Comparison of ENCODE assay signal across 20 cellular contexts in the genomic region with DNA sequence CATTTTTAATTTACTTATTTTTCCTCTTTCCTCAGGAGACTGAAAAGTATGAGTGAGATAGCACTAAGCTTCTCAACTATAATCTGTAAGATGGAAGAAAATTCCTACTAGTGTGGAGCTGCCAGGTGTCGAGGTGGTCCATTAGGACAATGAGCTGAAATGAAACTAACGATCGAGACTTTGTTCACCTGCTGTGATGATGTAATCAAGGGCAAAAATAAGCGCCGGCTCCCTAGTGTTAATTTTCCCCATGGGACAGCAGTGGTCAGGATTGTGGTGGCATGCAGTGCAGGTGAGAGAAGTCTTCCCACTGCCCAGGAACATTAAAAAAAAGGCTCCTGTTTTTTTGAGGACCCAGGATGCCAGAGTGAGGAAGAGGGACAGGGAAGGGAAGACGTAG.
A peak's percentile ranks its signal among the peaks of the same experiment; 100 is the strongest.
DNase-seq lines count a peak whose midpoint lies in the region; ATAC-seq and TF ChIP-seq lines count a peak whose summit lies in the region.
"Had no signal": no experiment of that assay in that cellular context is flagged by ENCODE, and none has a peak within 500 bp of the region (broad histone marks: within the 10 kb centered on the region; RNA-seq: fewer than 3 reads in every experiment).

No MANE protein-coding gene starts in this region.

- no peaks in the 10 kb centered on the region for H3K9me2 ChIP-seq in GM23338 (ENCODE audit: insufficient read depth)

- no peak for TF ChIP-seq POLR2A in esophagus muscularis mucosa (IDR thresholded peaks at IDR 0.05; ENCODE audit: low read depth)

- H3K9me3 ChIP-seq in endocrine pancreas (ENCODE audit: control insufficient read depth, low read length) (no peaks in the 10 kb centered on the region), esophagus muscularis mucosa (no peaks in the 10 kb centered on the region)
- H3K9me3 ChIP-seq: BLaER1 treated with 17β-estradiol and CSF1 and Interleukin-3, amounts not matched to agents 10 nM and 100 nM; SJCRH30 had no signal

- TF ChIP-seq CTCF in GM23338 (conservative IDR thresholded peaks at IDR 0.05; ENCODE audit: low read depth in 2 of 2) (no peak), esophagus muscularis mucosa (IDR thresholded peaks at IDR 0.05) (no peak)

- no peaks in the 10 kb centered on the region for H3K79me2 ChIP-seq in GM23338 (replicated peaks; ENCODE audit: insufficient read depth)

- no peak overlapping the region for H3K4me3 Mint-ChIP-seq in GM23338
- no peak overlapping the region for H3K4me3 Mint-ChIP-seq in activated T-helper 1 cell treated with anti-CD3 and anti-CD28 coated beads, Interleukin-12 subunit alpha, Interleukin-12 subunit beta, Interleukin-2, Interleukin-4 antibody, amounts not matched to agents 30 ng/mL and 10 ng/mL and 1 ng/mL, durations not matched to agents 14 hours and 24 hours and 36 hours
- H3K4me3 Mint-ChIP-seq: CD8-positive, alpha-beta memory T cell; IgD-negative memory B cell had no signal

- H2AFZ ChIP-seq in GM23338 = no peak overlapping the region

- intact Hi-C loops in activated T-helper 1 cell treated with anti-CD3 and anti-CD28 coated beads, Interleukin-12 subunit alpha, Interleukin-12 subunit beta, Interleukin-2, Interleukin-4 antibody, amounts not matched to agents 30 ng/mL and 10 ng/mL and 1 ng/mL, durations not matched to agents 14 hours and 24 hours and 36 hours (cut with micrococcal nuclease) = no loop called here
- intact Hi-C loops in esophagus muscularis mucosa (cut with DNase I) = no loop called here

- no peak for ATAC-seq in GM23338
- ATAC-seq: A549 had no signal

- H4K20me1 ChIP-seq in GM23338 (replicated peaks; ENCODE audit: insufficient read depth) = no peaks in the 10 kb centered on the region
- H4K20me1 ChIP-seq: BLaER1 treated with 17β-estradiol and CSF1 and Interleukin-3, amounts not matched to agents 10 nM and 100 nM had no signal

- no peaks in the 10 kb centered on the region for H3K27me3 ChIP-seq in GM23338 (ENCODE audit: insufficient read depth)
- no peaks in the 10 kb centered on the region for H3K27me3 ChIP-seq in endocrine pancreas (ENCODE audit: control insufficient read depth, insufficient read depth, low read length)
- H3K27me3 ChIP-seq in esophagus muscularis mucosa = no peaks in the 10 kb centered on the region
- H3K27me3 ChIP-seq: BLaER1 treated with 17β-estradiol and CSF1 and Interleukin-3, amounts not matched to agents 10 nM and 100 nM; SJCRH30 had no signal

- no peaks in the 10 kb centered on the region; the same call in 1 of the 2 replicates for H3K36me3 ChIP-seq in GM23338 (ENCODE audit: insufficient read depth)
- H3K36me3 ChIP-seq in endocrine pancreas (ENCODE audit: control insufficient read depth, insufficient read depth, low read length) = no peaks in the 10 kb centered on the region
- no peaks in the 10 kb centered on the region for H3K36me3 ChIP-seq in esophagus muscularis mucosa
- H3K36me3 ChIP-seq: BLaER1 treated with 17β-estradiol and CSF1 and Interleukin-3, amounts not matched to agents 10 nM and 100 nM; SJCRH30 had no signal

- WGBS in esophagus muscularis mucosa = 70% methylated on average over 6 of the region's 6 CpGs

- no peak overlapping the region for H3K9ac ChIP-seq in endocrine pancreas (ENCODE audit: control insufficient read depth, insufficient read depth, low read length)
- H3K9ac ChIP-seq: BLaER1 treated with 17β-estradiol and CSF1 and Interleukin-3, amounts not matched to agents 10 nM and 100 nM had no signal

- H3K4me1 ChIP-seq in GM23338 (ENCODE audit: insufficient read depth) (peaks cover 38% of the 10 kb centered on the region), endocrine pancreas (ENCODE audit: control insufficient read depth, insufficient read depth, low read length) (no peaks in the 10 kb centered on the region), esophagus muscularis mucosa (no peaks in the 10 kb centered on the region)
- H3K4me1 ChIP-seq: A549; BLaER1 treated with 17β-estradiol and CSF1 and Interleukin-3, amounts not matched to agents 10 nM and 100 nM; SJCRH30 had no signal

- H3K27ac ChIP-seq in GM23338 (ENCODE audit: low read depth) (no peak overlapping the region), esophagus muscularis mucosa (replicated peaks in 1 of 4) (no peak overlapping the region)
- H3K27ac ChIP-seq: A549; BLaER1 treated with 17β-estradiol and CSF1 and Interleukin-3, amounts not matched to agents 10 nM and 100 nM; SJCRH30 had no signal

- peak overlapping the region; percentile 18; the same call in 1 of the 2 replicates for H3K27ac Mint-ChIP-seq in GM23338
- H3K27ac Mint-ChIP-seq in activated T-helper 1 cell treated with anti-CD3 and anti-CD28 coated beads, Interleukin-12 subunit alpha, Interleukin-12 subunit beta, Interleukin-2, Interleukin-4 antibody, amounts not matched to agents 30 ng/mL and 10 ng/mL and 1 ng/mL, durations not matched to agents 14 hours and 24 hours and 36 hours = no peak overlapping the region
- H3K27ac Mint-ChIP-seq: CD8-positive, alpha-beta memory T cell; IgD-negative memory B cell had no signal

- no peaks in the 10 kb centered on the region for H3F3A ChIP-seq in GM23338 (replicated peaks; ENCODE audit: low read depth)

- peaks cover 37% of the 10 kb centered on the region for H3K4me1 Mint-ChIP-seq in GM23338
- no peaks in the 10 kb centered on the region for H3K4me1 Mint-ChIP-seq in activated T-helper 1 cell treated with anti-CD3 and anti-CD28 coated beads, Interleukin-12 subunit alpha, Interleukin-12 subunit beta, Interleukin-2, Interleukin-4 antibody, amounts not matched to agents 30 ng/mL and 10 ng/mL and 1 ng/mL, durations not matched to agents 14 hours and 24 hours and 36 hours (ENCODE audit: low read depth)
- H3K4me1 Mint-ChIP-seq: CD8-positive, alpha-beta memory T cell; IgD-negative memory B cell had no signal

- H3K27me3 Mint-ChIP-seq in GM23338 (ENCODE audit: insufficient read depth, low read depth, poor library complexity) = peaks cover 2% of the 10 kb centered on the region
- H3K27me3 Mint-ChIP-seq in activated T-helper 1 cell treated with anti-CD3 and anti-CD28 coated beads, Interleukin-12 subunit alpha, Interleukin-12 subunit beta, Interleukin-2, Interleukin-4 antibody, amounts not matched to agents 30 ng/mL and 10 ng/mL and 1 ng/mL, durations not matched to agents 14 hours and 24 hours and 36 hours (ENCODE audit: insufficient read depth) = no peaks in the 10 kb centered on the region
- H3K27me3 Mint-ChIP-seq: CD8-positive, alpha-beta memory T cell; IgD-negative memory B cell had no signal

- peaks cover 20% of the 10 kb centered on the region for H3K36me3 Mint-ChIP-seq in GM23338 (ENCODE audit: low read depth)
- no peaks in the 10 kb centered on the region for H3K36me3 Mint-ChIP-seq in activated T-helper 1 cell treated with anti-CD3 and anti-CD28 coated beads, Interleukin-12 subunit alpha, Interleukin-12 subunit beta, Interleukin-2, Interleukin-4 antibody, amounts not matched to agents 30 ng/mL and 10 ng/mL and 1 ng/mL, durations not matched to agents 14 hours and 24 hours and 36 hours (ENCODE audit: low read depth)
- H3K36me3 Mint-ChIP-seq: CD8-positive, alpha-beta memory T cell; IgD-negative memory B cell had no signal

- peak; percentile 32 for DNase-seq in COLO668 (lab: John Stamatoyannopoulos, UW; ENCODE audit: unreplicated experiment)
- no peak for DNase-seq in GM23338 (ENCODE audit: low spot score)
- DNase-seq in NCI-H69 (lab: John Stamatoyannopoulos, UW) = peak; percentile 69
- DNase-seq in SIG-M5 treated with dmso at 0.1 percent for 504 hours (lab: John Stamatoyannopoulos, UW; ENCODE audit: unreplicated experiment) = no peak
- DNase-seq in activated T-helper 1 cell treated with anti-CD3 and anti-CD28 coated beads, Interleukin-12 subunit alpha, Interleukin-12 subunit beta, Interleukin-2, Interleukin-4 antibody, amounts not matched to agents 30 ng/mL and 10 ng/mL and 1 ng/mL, durations not matched to agents 14 hours and 24 hours and 36 hours (ENCODE audit: low spot score) = no peak
- DNase-seq in activated effector memory CD4-positive, alpha-beta T cell treated with anti-CD3 and anti-CD28 coated beads, Interleukin-2, amount 50 U/mL, for 16 hours = no peak
- no peak for DNase-seq in esophagus muscularis mucosa (ENCODE audit: extremely low spot score)
- DNase-seq: CD8-positive, alpha-beta memory T cell; DMS153; HCEC 1CT; NCI-H1417 treated with DMSO at 0.1 percent for 48 hours; NCI-H2081 treated with DMSO at 0.1 percent for 48 hours; NCI-H345; NCI-H526 treated with DMSO at 0.1 percent for 48 hours; SJCRH30; T-helper 2 cell had no signal

- H3K4me3 ChIP-seq in GM23338 (no peak overlapping the region), endocrine pancreas (ENCODE audit: control insufficient read depth, insufficient read depth, low read length) (peak overlapping the region; percentile 48), esophagus muscularis mucosa (no peak overlapping the region)
- H3K4me3 ChIP-seq: A549; BLaER1 treated with 17β-estradiol and CSF1 and Interleukin-3, amounts not matched to agents 10 nM and 100 nM; SJCRH30 had no signal

- H3K9me3 Mint-ChIP-seq in GM23338 = peaks cover 12% of the 10 kb centered on the region
- no peaks in the 10 kb centered on the region for H3K9me3 Mint-ChIP-seq in activated T-helper 1 cell treated with anti-CD3 and anti-CD28 coated beads, Interleukin-12 subunit alpha, Interleukin-12 subunit beta, Interleukin-2, Interleukin-4 antibody, amounts not matched to agents 30 ng/mL and 10 ng/mL and 1 ng/mL, durations not matched to agents 14 hours and 24 hours and 36 hours

- no peak overlapping the region for H3K4me2 ChIP-seq in GM23338
- H3K4me2 ChIP-seq: A549; BLaER1 treated with 17β-estradiol and CSF1 and Interleukin-3, amounts not matched to agents 10 nM and 100 nM had no signal

- no peak for TF ChIP-seq EP300 in esophagus muscularis mucosa (IDR thresholded peaks at IDR 0.05)

TF ChIP-seq in GM23338, 12 proteins besides CTCF, POLR2A, EP300 and RAD21 (continues in another document):
- TF ChIP-seq STAT1 (IDR thresholded peaks at IDR 0.05; ENCODE audit: unreplicated experiment) (no peak), EZH2 (IDR thresholded peaks at IDR 0.05; ENCODE audit: low read depth, unreplicated experiment) (no peak), CREB1 (CRISPR knock-in tag; IDR thresholded peaks at IDR 0.05; ENCODE audit: low read depth) (no peak), ZNF331 (CRISPR knock-in tag; IDR thresholded peaks at IDR 0.05; ENCODE audit: low read depth) (no peak), EZH2phosphoT487 (IDR thresholded peaks at IDR 0.05; ENCODE audit: unreplicated experiment) (no peak), JUNB (IDR thresholded peaks at IDR 0.05; ENCODE audit: unreplicated experiment) (no peak)

Comparison
In these comparisons a context has a peak if more than half of its experiments do, and no peak if none do; other contexts are left out.
1. DNase-seq: peak in COLO668 (single experiment) and NCI-H69 (single experiment); none in GM23338 (single experiment), SIG-M5 treated with dmso at 0.1 percent for 504 hours (single experiment), activated T-helper 1 cell treated with anti-CD3 and anti-CD28 coated beads, Interleukin-12 subunit alpha, Interleukin-12 subunit beta, Interleukin-2, Interleukin-4 antibody, amounts not matched to agents 30 ng/mL and 10 ng/mL and 1 ng/mL, durations not matched to agents 14 hours and 24 hours and 36 hours (single experiment), activated effector memory CD4-positive, alpha-beta T cell treated with anti-CD3 and anti-CD28 coated beads, Interleukin-2, amount 50 U/mL, for 16 hours (single experiment) and esophagus muscularis mucosa (single experiment).